8 cellular contexts compared by ENCODE assay signal in genomic region chr2:159516241-159516758, GRCh38.
DNase-seq lines count a peak whose midpoint lies in the region; ATAC-seq and TF ChIP-seq lines count a peak whose summit lies in the region.

No MANE protein-coding gene starts in this region.

- no peak for TF ChIP-seq CTCF in AG10803 (conservative IDR thresholded peaks at IDR 0.05; ENCODE audit: low read length)

- ATAC-seq in GM18499 (IDR thresholded peaks at IDR 0.05; ENCODE audit: insufficient read depth, unreplicated experiment) (peak; percentile 77), HG02763 (IDR thresholded peaks at IDR 0.05; ENCODE audit: unreplicated experiment) (peak; percentile 77)

- peak overlapping the region; percentile 44 for H3K4me3 ChIP-seq in AG10803 (ENCODE audit: low read length)

- DNase-seq in AG10803 (ENCODE audit: low read depth) (peak; percentile 18), NCI-H1092 (lab: John Stamatoyannopoulos, UW) (peak; percentile 46), SW480 (ENCODE audit: low spot score) (peak; percentile 91), epithelial cell of prostate (ENCODE audit: low read depth, low spot score) (peak; percentile 63), myocyte (ENCODE audit: low read depth) (peak; percentile 51), islet precursor cell (no peak)

- peak overlapping the region; percentile 74 for H3K27ac ChIP-seq in epithelial cell of prostate
